In the genomic region with DNA sequence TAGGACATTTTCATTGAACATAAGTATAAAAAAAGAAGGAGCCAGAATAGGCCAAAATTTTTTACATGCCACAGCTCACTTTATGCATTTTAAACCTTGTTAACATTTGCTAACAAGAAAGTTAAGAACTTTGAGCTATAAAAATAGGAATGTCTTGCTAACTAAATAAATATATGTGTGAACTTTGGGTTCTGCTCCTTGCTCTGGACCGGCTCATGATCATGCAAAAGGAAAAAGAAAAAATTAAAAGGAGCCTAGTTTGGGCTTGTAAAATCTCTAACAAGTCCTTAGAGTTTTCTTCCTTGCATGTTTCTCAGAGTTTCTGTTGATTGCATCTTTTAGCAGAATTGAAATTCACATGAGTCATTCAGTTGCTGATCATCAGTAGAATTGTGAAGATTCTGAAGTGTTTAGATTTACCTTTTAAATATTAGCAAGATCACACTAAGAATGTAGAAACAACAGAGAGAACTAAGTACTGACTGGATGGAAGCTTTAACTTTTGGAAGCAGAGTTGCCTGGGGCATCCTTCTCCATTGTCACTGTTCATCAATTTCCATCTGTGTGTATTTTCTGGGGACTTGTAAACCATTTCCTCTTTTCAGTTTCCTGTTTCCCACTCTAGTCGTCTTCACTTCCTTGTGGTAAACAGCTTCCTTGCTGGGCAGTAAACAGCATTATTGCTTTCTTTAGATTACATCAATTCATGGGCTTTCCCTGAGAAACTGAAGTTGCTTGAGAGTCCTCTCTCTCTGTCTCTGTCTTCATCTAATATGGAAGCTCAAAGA, we compare ENCODE assay signal across 1 cellular context.
TF ChIP-seq lines count a peak whose summit lies in the region.

No MANE protein-coding gene starts in this region.

TF ChIP-seq in GM12878, 131 proteins besides CTCF, POLR2A, EP300 and RAD21:
- TF ChIP-seq ATF7 (IDR thresholded peaks at IDR 0.05; ENCODE audit: low read depth) (peak; percentile 58), SPI1 (IDR thresholded peaks at IDR 0.05; ENCODE audit: borderline replicate concordance, insufficient read depth, low read depth, low read length) (peak; percentile 80), IKZF2 (IDR thresholded peaks at IDR 0.05) (peak; percentile 59 to 63; a peak in 2 of 4 replicates), ETV6 (conservative IDR thresholded peaks at IDR 0.05 in 1 of 2, IDR thresholded peaks at IDR 0.05 in 1 of 2; ENCODE audit: borderline replicate concordance in 1 of 2, low read depth in 1 of 2) (peak in 1 of 2 experiments; percentile 88; a peak in 2 of 4 replicates), IKZF1 (conservative IDR thresholded peaks at IDR 0.05) (peak; percentile 83), RFX5 (IDR thresholded peaks at IDR 0.05; ENCODE audit: low read depth, low read length) (no peak), RUNX3 (IDR thresholded peaks at IDR 0.05; ENCODE audit: low read length) (peak; percentile 42; the same call in 1 of the 2 replicates), DPF2 (IDR thresholded peaks at IDR 0.05) (peak; percentile 65), ZZZ3 (IDR thresholded peaks at IDR 0.05; ENCODE audit: control insufficient read depth, insufficient read length, low read depth) (no peak), HCFC1 (IDR thresholded peaks at IDR 0.05; ENCODE audit: low read length) (no peak), CREB1 (IDR thresholded peaks at IDR 0.05; ENCODE audit: low read depth) (no peak), MTA2 (IDR thresholded peaks at IDR 0.05; ENCODE audit: low read depth) (peak; percentile 49; the same call in 1 of the 2 replicates), ZNF24 (IDR thresholded peaks at IDR 0.05) (peak; percentile 72; the same call in 1 of the 2 replicates), BMI1 (IDR thresholded peaks at IDR 0.05; ENCODE audit: borderline replicate concordance) (0 out of 2 replicates have a peak, but pooled peaks have one; percentile 13)
- TF ChIP-seq, protein P1, sequence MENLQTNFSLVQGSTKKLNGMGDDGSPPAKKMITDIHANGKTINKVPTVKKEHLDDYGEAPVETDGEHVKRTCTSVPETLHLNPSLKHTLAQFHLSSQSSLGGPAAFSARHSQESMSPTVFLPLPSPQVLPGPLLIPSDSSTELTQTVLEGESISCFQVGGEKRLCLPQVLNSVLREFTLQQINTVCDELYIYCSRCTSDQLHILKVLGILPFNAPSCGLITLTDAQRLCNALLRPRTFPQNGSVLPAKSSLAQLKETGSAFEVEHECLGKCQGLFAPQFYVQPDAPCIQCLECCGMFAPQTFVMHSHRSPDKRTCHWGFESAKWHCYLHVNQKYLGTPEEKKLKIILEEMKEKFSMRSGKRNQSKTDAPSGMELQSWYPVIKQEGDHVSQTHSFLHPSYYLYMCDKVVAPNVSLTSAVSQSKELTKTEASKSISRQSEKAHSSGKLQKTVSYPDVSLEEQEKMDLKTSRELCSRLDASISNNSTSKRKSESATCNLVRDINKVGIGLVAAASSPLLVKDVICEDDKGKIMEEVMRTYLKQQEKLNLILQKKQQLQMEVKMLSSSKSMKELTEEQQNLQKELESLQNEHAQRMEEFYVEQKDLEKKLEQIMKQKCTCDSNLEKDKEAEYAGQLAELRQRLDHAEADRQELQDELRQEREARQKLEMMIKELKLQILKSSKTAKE (IDR thresholded peaks at IDR 0.05; ENCODE audit: low read depth, poor library complexity, severe bottlenecking) = no peak
- TF ChIP-seq, protein P2, sequence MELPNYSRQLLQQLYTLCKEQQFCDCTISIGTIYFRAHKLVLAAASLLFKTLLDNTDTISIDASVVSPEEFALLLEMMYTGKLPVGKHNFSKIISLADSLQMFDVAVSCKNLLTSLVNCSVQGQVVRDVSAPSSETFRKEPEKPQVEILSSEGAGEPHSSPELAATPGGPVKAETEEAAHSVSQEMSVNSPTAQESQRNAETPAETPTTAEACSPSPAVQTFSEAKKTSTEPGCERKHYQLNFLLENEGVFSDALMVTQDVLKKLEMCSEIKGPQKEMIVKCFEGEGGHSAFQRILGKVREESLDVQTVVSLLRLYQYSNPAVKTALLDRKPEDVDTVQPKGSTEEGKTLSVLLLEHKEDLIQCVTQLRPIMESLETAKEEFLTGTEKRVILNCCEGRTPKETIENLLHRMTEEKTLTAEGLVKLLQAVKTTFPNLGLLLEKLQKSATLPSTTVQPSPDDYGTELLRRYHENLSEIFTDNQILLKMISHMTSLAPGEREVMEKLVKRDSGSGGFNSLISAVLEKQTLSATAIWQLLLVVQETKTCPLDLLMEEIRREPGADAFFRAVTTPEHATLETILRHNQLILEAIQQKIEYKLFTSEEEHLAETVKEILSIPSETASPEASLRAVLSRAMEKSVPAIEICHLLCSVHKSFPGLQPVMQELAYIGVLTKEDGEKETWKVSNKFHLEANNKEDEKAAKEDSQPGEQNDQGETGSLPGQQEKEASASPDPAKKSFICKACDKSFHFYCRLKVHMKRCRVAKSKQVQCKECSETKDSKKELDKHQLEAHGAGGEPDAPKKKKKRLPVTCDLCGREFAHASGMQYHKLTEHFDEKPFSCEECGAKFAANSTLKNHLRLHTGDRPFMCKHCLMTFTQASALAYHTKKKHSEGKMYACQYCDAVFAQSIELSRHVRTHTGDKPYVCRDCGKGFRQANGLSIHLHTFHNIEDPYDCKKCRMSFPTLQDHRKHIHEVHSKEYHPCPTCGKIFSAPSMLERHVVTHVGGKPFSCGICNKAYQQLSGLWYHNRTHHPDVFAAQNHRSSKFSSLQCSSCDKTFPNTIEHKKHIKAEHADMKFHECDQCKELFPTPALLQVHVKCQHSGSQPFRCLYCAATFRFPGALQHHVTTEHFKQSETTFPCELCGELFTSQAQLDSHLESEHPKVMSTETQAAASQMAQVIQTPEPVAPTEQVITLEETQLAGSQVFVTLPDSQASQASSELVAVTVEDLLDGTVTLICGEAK (IDR thresholded peaks at IDR 0.05; ENCODE audit: borderline replicate concordance) = no peak
- TF ChIP-seq, protein P3, sequence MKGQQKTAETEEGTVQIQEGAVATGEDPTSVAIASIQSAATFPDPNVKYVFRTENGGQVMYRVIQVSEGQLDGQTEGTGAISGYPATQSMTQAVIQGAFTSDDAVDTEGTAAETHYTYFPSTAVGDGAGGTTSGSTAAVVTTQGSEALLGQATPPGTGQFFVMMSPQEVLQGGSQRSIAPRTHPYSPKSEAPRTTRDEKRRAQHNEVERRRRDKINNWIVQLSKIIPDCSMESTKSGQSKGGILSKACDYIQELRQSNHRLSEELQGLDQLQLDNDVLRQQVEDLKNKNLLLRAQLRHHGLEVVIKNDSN (IDR thresholded peaks at IDR 0.05; ENCODE audit: borderline replicate concordance, extremely low read length, insufficient read depth, low read depth, low read length) = no peak
- TF ChIP-seq, protein P4, sequence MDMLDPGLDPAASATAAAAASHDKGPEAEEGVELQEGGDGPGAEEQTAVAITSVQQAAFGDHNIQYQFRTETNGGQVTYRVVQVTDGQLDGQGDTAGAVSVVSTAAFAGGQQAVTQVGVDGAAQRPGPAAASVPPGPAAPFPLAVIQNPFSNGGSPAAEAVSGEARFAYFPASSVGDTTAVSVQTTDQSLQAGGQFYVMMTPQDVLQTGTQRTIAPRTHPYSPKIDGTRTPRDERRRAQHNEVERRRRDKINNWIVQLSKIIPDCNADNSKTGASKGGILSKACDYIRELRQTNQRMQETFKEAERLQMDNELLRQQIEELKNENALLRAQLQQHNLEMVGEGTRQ (IDR thresholded peaks at IDR 0.05; ENCODE audit: borderline replicate concordance, low read depth, low read length) = no peak
- TF ChIP-seq, protein P5, sequence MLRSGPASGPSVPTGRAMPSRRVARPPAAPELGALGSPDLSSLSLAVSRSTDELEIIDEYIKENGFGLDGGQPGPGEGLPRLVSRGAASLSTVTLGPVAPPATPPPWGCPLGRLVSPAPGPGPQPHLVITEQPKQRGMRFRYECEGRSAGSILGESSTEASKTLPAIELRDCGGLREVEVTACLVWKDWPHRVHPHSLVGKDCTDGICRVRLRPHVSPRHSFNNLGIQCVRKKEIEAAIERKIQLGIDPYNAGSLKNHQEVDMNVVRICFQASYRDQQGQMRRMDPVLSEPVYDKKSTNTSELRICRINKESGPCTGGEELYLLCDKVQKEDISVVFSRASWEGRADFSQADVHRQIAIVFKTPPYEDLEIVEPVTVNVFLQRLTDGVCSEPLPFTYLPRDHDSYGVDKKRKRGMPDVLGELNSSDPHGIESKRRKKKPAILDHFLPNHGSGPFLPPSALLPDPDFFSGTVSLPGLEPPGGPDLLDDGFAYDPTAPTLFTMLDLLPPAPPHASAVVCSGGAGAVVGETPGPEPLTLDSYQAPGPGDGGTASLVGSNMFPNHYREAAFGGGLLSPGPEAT (IDR thresholded peaks at IDR 0.05; ENCODE audit: low read depth) = peak; percentile 61; the same call in 1 of the 2 replicates
